Comparison of ENCODE assay signal across 15 cellular contexts in genomic region chr1:160565568-160565967, GRCh38. TPM values are rescaled to one million over a fixed set of nuclear protein-coding genes. Genes with fewer than 3 reads are reported as not detected.
A peak's percentile ranks its signal among the peaks of the same experiment; 100 is the strongest.
DNase-seq lines count a peak whose midpoint lies in the region; ATAC-seq and TF ChIP-seq lines count a peak whose summit lies in the region.
"Had no signal": no experiment of that assay in that cellular context is flagged by ENCODE, and none has a peak within 500 bp of the region (broad histone marks: within the 10 kb centered on the region; RNA-seq: fewer than 3 reads in every experiment).

No MANE protein-coding gene starts in this region.

- POLR2A ChIA-PET in CD4-positive, alpha-beta T cell (lab: Charles Lee): interaction anchor here (1.0 to 12.1 kb wide), 6 partner anchors 12 to 114 kb away, joined by 3 to 189 read pairs (median 4); partner anchors contain the start of genes CD84 and SLAMF6
- POLR2A ChIA-PET in activated CD4-positive, alpha-beta memory T cell treated with anti-CD3 and anti-CD28 coated beads for 36 hours (lab: Charles Lee): interaction anchor here (2.3 to 3.0 kb wide), 2 partner anchors 12 to 40 kb away, joined by 7 to 9 read pairs; no protein-coding TSS in a partner anchor

- H3K9ac ChIP-seq in BLaER1 treated with 17β-estradiol and CSF1 and Interleukin-3, amounts not matched to agents 10 nM and 100 nM: peak overlapping the region; percentile 10 to 60 (median 50); a peak in 14 of 22 replicates

- H4K20me1 ChIP-seq in BLaER1 treated with 17β-estradiol and CSF1 and Interleukin-3, amounts not matched to agents 10 nM and 100 nM: no peaks in the 10 kb centered on the region

- intact Hi-C loops in CD4-positive, alpha-beta T cell (cut with DNase I, micrococcal nuclease): no loop called here
- intact Hi-C loops in activated CD4-positive, alpha-beta memory T cell treated with anti-CD3 and anti-CD28 coated beads for 36 hours (cut with micrococcal nuclease): no loop called here

- no peaks in the 10 kb centered on the region for H3K27me3 ChIP-seq in BLaER1 treated with 17β-estradiol and CSF1 and Interleukin-3, amounts not matched to agents 10 nM and 100 nM
- H3K27me3 ChIP-seq in CD4-positive, alpha-beta T cell (ENCODE audit: control insufficient read depth, insufficient read depth, low read length): no peaks in the 10 kb centered on the region
- H3K27me3 ChIP-seq: right lobe of liver, tibial nerve had no signal

- peaks cover 54 to 66% (median 61%) of the 10 kb centered on the region in 10 experiments for H3K4me1 ChIP-seq in BLaER1 treated with 17β-estradiol and CSF1 and Interleukin-3, amounts not matched to agents 10 nM and 100 nM
- H3K4me1 ChIP-seq: right lobe of liver had no signal

- H3K36me3 Mint-ChIP-seq in CD4-positive, alpha-beta T cell (ENCODE audit: low read depth): peaks cover 76% of the 10 kb centered on the region
- peaks cover 22% of the 10 kb centered on the region for H3K36me3 Mint-ChIP-seq in activated CD4-positive, alpha-beta memory T cell treated with anti-CD3 and anti-CD28 coated beads for 36 hours

- H3K27me3 Mint-ChIP-seq in CD4-positive, alpha-beta T cell: no peaks in the 10 kb centered on the region
- no peaks in the 10 kb centered on the region for H3K27me3 Mint-ChIP-seq in activated CD4-positive, alpha-beta memory T cell treated with anti-CD3 and anti-CD28 coated beads for 36 hours

- peaks cover 0 to 13% (median 0%) of the 10 kb centered on the region in 11 experiments; a peak in 3 of 22 replicates for H3K36me3 ChIP-seq in BLaER1 treated with 17β-estradiol and CSF1 and Interleukin-3, amounts not matched to agents 10 nM and 100 nM
- H3K36me3 ChIP-seq: right lobe of liver, tibial nerve, WERI-Rb-1 had no signal

- CTCF ChIA-PET in CD4-positive, alpha-beta T cell (lab: Charles Lee): interaction anchor here (1.0 to 2.2 kb wide), 4 partner anchors 10 to 97 kb away, joined by 3 to 13 read pairs (median 4); no protein-coding TSS in a partner anchor
- CTCF ChIA-PET in activated CD4-positive, alpha-beta memory T cell treated with anti-CD3 and anti-CD28 coated beads for 36 hours (lab: Charles Lee): interaction anchor here (1.1 to 2.1 kb wide), 5 partner anchors 9 to 53 kb away, joined by 3 to 6 read pairs (median 5); no protein-coding TSS in a partner anchor

- peak overlapping the region; percentile 87 for H3K27ac Mint-ChIP-seq in CD4-positive, alpha-beta T cell
- peak overlapping the region; percentile 91 for H3K27ac Mint-ChIP-seq in activated CD4-positive, alpha-beta memory T cell treated with anti-CD3 and anti-CD28 coated beads for 36 hours

- H3K27ac ChIP-seq in BLaER1 treated with 17β-estradiol and CSF1 and Interleukin-3, amounts not matched to agents 10 nM and 100 nM: peak overlapping the region; percentile 43 to 79 (median 59); a peak in 21 of 22 replicates
- H3K27ac ChIP-seq in CD4-positive, alpha-beta T cell (ENCODE audit: low read depth, low read length): no peak overlapping the region
- H3K27ac ChIP-seq: right lobe of liver, tibial nerve, WERI-Rb-1 had no signal

- H3K4me3 Mint-ChIP-seq in CD4-positive, alpha-beta T cell: peak overlapping the region; percentile 49
- H3K4me3 Mint-ChIP-seq in activated CD4-positive, alpha-beta memory T cell treated with anti-CD3 and anti-CD28 coated beads for 36 hours: peak overlapping the region; percentile 52

- H3K4me3 ChIP-seq in BLaER1 treated with 17β-estradiol and CSF1 and Interleukin-3, amounts not matched to agents 10 nM and 100 nM: peak overlapping the region; percentile 28 to 49 (median 41); a peak in 13 of 20 replicates
- H3K4me3 ChIP-seq: right lobe of liver, tibial nerve had no signal

- ATAC-seq in CD4-positive, alpha-beta T cell (ENCODE audit: poor library complexity): no peak
- ATAC-seq in HG03460 (IDR thresholded peaks at IDR 0.05; ENCODE audit: unreplicated experiment): no peak
- ATAC-seq in GM18870 (IDR thresholded peaks at IDR 0.05; ENCODE audit: unreplicated experiment): no peak
- ATAC-seq: right lobe of liver had no signal

- no peak for TF ChIP-seq CTCF in CD4-positive, alpha-beta T cell (IDR thresholded peaks at IDR 0.05)

- DNase-seq in CD4-positive, alpha-beta T cell: no peak
- DNase-seq in activated CD4-positive, alpha-beta memory T cell treated with anti-CD3 and anti-CD28 coated beads for 36 hours: no peak
- peak; percentile 42 for DNase-seq in medulla oblongata (ENCODE audit: extremely low spot score)
- no peak for DNase-seq in NCI-H748 (lab: John Stamatoyannopoulos, UW; ENCODE audit: unreplicated experiment)
- no peak for DNase-seq in effector CD8-positive, alpha-beta T cell (lab: John Stamatoyannopoulos, UW)
- DNase-seq: midbrain; right lobe of liver; RPMI8226; stimulated activated CD4-positive, alpha-beta T cell treated with anti-CD3 and anti-CD28 coated beads, Interleukin-2, amount 100 ng/mL, for 24 hours; SW 1271; WERI-Rb-1 had no signal

- peaks cover 2% of the 10 kb centered on the region for H3K9me3 Mint-ChIP-seq in CD4-positive, alpha-beta T cell
- peaks cover 14% of the 10 kb centered on the region for H3K9me3 Mint-ChIP-seq in activated CD4-positive, alpha-beta memory T cell treated with anti-CD3 and anti-CD28 coated beads for 36 hours

- peak overlapping the region; percentile 73 to 97 (median 83) for H3K4me2 ChIP-seq in BLaER1 treated with 17β-estradiol and CSF1 and Interleukin-3, amounts not matched to agents 10 nM and 100 nM

- H3K4me1 Mint-ChIP-seq in CD4-positive, alpha-beta T cell (ENCODE audit: low read depth): peaks cover 84% of the 10 kb centered on the region
- H3K4me1 Mint-ChIP-seq in activated CD4-positive, alpha-beta memory T cell treated with anti-CD3 and anti-CD28 coated beads for 36 hours (ENCODE audit: low read depth): peaks cover 91% of the 10 kb centered on the region

- peaks cover 30 to 45% (median 34%) of the 10 kb centered on the region in 11 experiments for H3K9me3 ChIP-seq in BLaER1 treated with 17β-estradiol and CSF1 and Interleukin-3, amounts not matched to agents 10 nM and 100 nM (replicated peaks in 1 of 11)
- H3K9me3 ChIP-seq in CD4-positive, alpha-beta T cell (ENCODE audit: control insufficient read depth, low read length): no peaks in the 10 kb centered on the region
- H3K9me3 ChIP-seq: right lobe of liver had no signal

RNA-seq across cellular contexts. Expression of gene CD84, which starts 13.7 kb away (rescaled TPM):
- 10 to 100 TPM; 32.7 to 36.9 TPM for total RNA-seq in CD4-positive, alpha-beta T cell
- total RNA-seq in activated CD4-positive, alpha-beta memory T cell treated with anti-CD3 and anti-CD28 coated beads for 36 hours: 10 to 100 TPM; 18.6 to 20.2 TPM

RNA-seq across cellular contexts. Expression of gene SLAMF6, which starts 42.5 kb away (rescaled TPM):
- 1 to 10 TPM; 6.3 to 7.3 TPM for total RNA-seq in CD4-positive, alpha-beta T cell
- 10 to 100 TPM; 38.3 to 40.9 TPM for total RNA-seq in activated CD4-positive, alpha-beta memory T cell treated with anti-CD3 and anti-CD28 coated beads for 36 hours

Comparison
In these comparisons a context has a peak if more than half of its experiments do, and no peak if none do; other contexts are left out.
1. RNA of gene SLAMF6, which starts 42.5 kb away (total RNA-seq): 38.3 to 40.9 TPM in activated CD4-positive, alpha-beta memory T cell treated with anti-CD3 and anti-CD28 coated beads for 36 hours; 6.3 to 7.3 TPM in CD4-positive, alpha-beta T cell; every median in the first group is over 4 times any median in the second.